In genomic region chr19:17605761-17606745, GRCh38 we compare ENCODE assay signal across 8 cellular contexts. TPM values are rescaled to one million over a fixed set of nuclear protein-coding genes. Genes with fewer than 3 reads are reported as not detected.
DNase-seq lines count a peak whose midpoint lies in the region; ATAC-seq and TF ChIP-seq lines count a peak whose summit lies in the region.

No MANE protein-coding gene starts in this region.

- TF ChIP-seq CTCF in HL-60 (IDR thresholded peaks at IDR 0.05; ENCODE audit: insufficient read depth, low read length): peak; percentile 69
- peak; percentile 41 for TF ChIP-seq CTCF in osteoblast (IDR thresholded peaks at IDR 0.05; ENCODE audit: extremely low read depth, low read depth, low read length)
- TF ChIP-seq CTCF in thoracic aorta (IDR thresholded peaks at IDR 0.05): peak; percentile 68

- H3K9me3 ChIP-seq in BLaER1 (no peaks in the 10 kb centered on the region), osteoblast (ENCODE audit: low read depth, low read length) (no peaks in the 10 kb centered on the region), thoracic aorta (no peaks in the 10 kb centered on the region)

- peak; percentile 87 to 88 for DNase-seq in HL-60 (ENCODE audit: low read depth in 1 of 2, low spot score in 1 of 2)
- peak; percentile 82 for DNase-seq in RPMI8226
- DNase-seq in activated gamma-delta T cell (lab: John Stamatoyannopoulos, UW): peak; percentile 58
- peak; percentile 20 for DNase-seq in globus pallidus (ENCODE audit: low spot score)
- DNase-seq in osteoblast (ENCODE audit: insufficient read length, low spot score, missing footprints): peak; percentile 97
- peak; percentile 23 for DNase-seq in thoracic aorta (ENCODE audit: low spot score)

- H3K4me3 ChIP-seq in BLaER1 (peak overlapping the region; percentile 67), HL-60 (replicated peaks; ENCODE audit: insufficient read depth, low read length) (peak overlapping the region; percentile 45), osteoblast (ENCODE audit: insufficient read depth, low read length) (peak overlapping the region; percentile 49), thoracic aorta (peak overlapping the region; percentile 66)

- H3K27ac ChIP-seq in BLaER1 (peak overlapping the region; percentile 93), HL-60 (replicated peaks) (0 out of 2 replicates have a peak overlapping the region, but pooled peaks have one; percentile 29), osteoblast (ENCODE audit: low read depth, low read length) (no peak overlapping the region), thoracic aorta (no peak overlapping the region)

- ATAC-seq in GM19351 (IDR thresholded peaks at IDR 0.05; ENCODE audit: unreplicated experiment) (peak; percentile 66), thoracic aorta (ENCODE audit: insufficient number of reproducible peaks, low FRiP score, low read depth) (peak; percentile 19)

- H3K36me3 ChIP-seq in BLaER1 (no peaks in the 10 kb centered on the region), osteoblast (ENCODE audit: insufficient read depth, low read length) (no peaks in the 10 kb centered on the region), thoracic aorta (no peaks in the 10 kb centered on the region)

- peak overlapping the region; percentile 82 for H3K9ac ChIP-seq in BLaER1

- H3K27me3 ChIP-seq in BLaER1 (no peaks in the 10 kb centered on the region), HL-60 (ENCODE audit: insufficient read depth, poor library complexity, severe bottlenecking) (no peaks in the 10 kb centered on the region), osteoblast (ENCODE audit: insufficient read depth, low read length) (peaks cover 26% of the 10 kb centered on the region), thoracic aorta (replicated peaks; ENCODE audit: insufficient read depth) (peaks cover 5% of the 10 kb centered on the region)

- H4K20me1 ChIP-seq in BLaER1: no peaks in the 10 kb centered on the region
- H4K20me1 ChIP-seq in osteoblast (ENCODE audit: insufficient read depth, low read length): no peaks in the 10 kb centered on the region

- H2AFZ ChIP-seq in osteoblast (ENCODE audit: low read length): peak overlapping the region; percentile 73

- H3K4me2 ChIP-seq in BLaER1 (peak overlapping the region; percentile 85), osteoblast (ENCODE audit: insufficient read depth, low read length) (peak overlapping the region; percentile 67)

- H3K4me1 ChIP-seq in BLaER1 (peaks cover 52% of the 10 kb centered on the region), osteoblast (ENCODE audit: insufficient read depth, low read length) (no peaks in the 10 kb centered on the region), thoracic aorta (ENCODE audit: control insufficient read depth in 1 of 2, low read depth in 2 of 2) (peaks cover 3 to 11% of the 10 kb centered on the region in 2 donors)

- H3K79me2 ChIP-seq in osteoblast (ENCODE audit: insufficient read depth, low read length): no peaks in the 10 kb centered on the region

RNA-seq across cellular contexts. Expression of gene COLGALT1, which starts 50.6 kb away (rescaled TPM):
- total RNA-seq in osteoblast (106 and 108 TPM in 2 replicates), thoracic aorta (10 to 100 TPM; 73.7 to 94.1 TPM)

Comparison
In these comparisons a context has a peak if more than half of its experiments do, and no peak if none do; other contexts are left out.
1. H3K27ac ChIP-seq: peak in BLaER1 (single experiment) and HL-60 (single experiment); none in osteoblast (single experiment) and thoracic aorta (0 of 2).
2. DNase-seq: peak in every context shown above with its lines; median percentile 97 in osteoblast; 88 in HL-60; 82 in RPMI8226; 58 in activated gamma-delta T cell; 23 in thoracic aorta; 20 in globus pallidus.
3. Peak in every context shown above with its lines, with median percentiles within 50 percentile points of each other: H3K4me3 ChIP-seq and CTCF ChIP-seq.